ENCODE assay signal across 12 cellular contexts in genomic region chr11:117825538-117826359, GRCh38. TPM values are rescaled to one million over a fixed set of nuclear protein-coding genes. Genes with fewer than 3 reads are reported as not detected.
DNase-seq lines count a peak whose midpoint lies in the region; ATAC-seq and TF ChIP-seq lines count a peak whose summit lies in the region.
"Had no signal": no experiment of that assay in that cellular context is flagged by ENCODE, and none has a peak within 500 bp of the region (broad histone marks: within the 10 kb centered on the region; RNA-seq: fewer than 3 reads in every experiment).

No MANE protein-coding gene starts in this region.

- H3K4me3 ChIP-seq in liver (ENCODE audit: low read depth in 1 of 3, low read length in 3 of 3) (no peak overlapping the region), transverse colon (no peak overlapping the region)
- H3K4me3 ChIP-seq: neural progenitor cell had no signal

- H3K27me3 Mint-ChIP-seq in activated naive CD4-positive, alpha-beta T cell treated with anti-CD3 and anti-CD28 coated beads for 36 hours (ENCODE audit: low read depth): no peaks in the 10 kb centered on the region
- peaks cover 2% of the 10 kb centered on the region; the same call in 1 of the 2 replicates for H3K27me3 Mint-ChIP-seq in WTC11 (ENCODE audit: low read depth)

- intact Hi-C loops in activated naive CD4-positive, alpha-beta T cell treated with anti-CD3 and anti-CD28 coated beads for 36 hours (cut with micrococcal nuclease): no loop called here
- intact Hi-C loops in transverse colon (cut with DNase I; ENCODE audit: low total_unique reads): no loop called here

- H3K4me1 ChIP-seq in liver (ENCODE audit: control insufficient read depth in 4 of 4, insufficient read depth in 4 of 4, low read length in 3 of 4): peaks cover 0 to 16% (median 4%) of the 10 kb centered on the region in 4 donors
- peaks cover 4 to 38% (median 6%) of the 10 kb centered on the region in 4 donors for H3K4me1 ChIP-seq in transverse colon
- H3K4me1 ChIP-seq: neural progenitor cell had no signal

- no peak for TF ChIP-seq EP300 in transverse colon (IDR thresholded peaks at IDR 0.05; ENCODE audit: low read depth)

- H3K36me3 ChIP-seq in liver (ENCODE audit: control insufficient read depth in 4 of 4, insufficient read depth in 3 of 4, low read depth in 1 of 4, low read length in 3 of 4): no peaks in the 10 kb centered on the region
- no peaks in the 10 kb centered on the region for H3K36me3 ChIP-seq in transverse colon
- H3K36me3 ChIP-seq: neural progenitor cell had no signal

- POLR2A ChIA-PET in WTC11 (lab: Charles Lee): no interaction called here

- TF ChIP-seq POLR2A in transverse colon (IDR thresholded peaks at IDR 0.05): no peak

- no peak overlapping the region for H3K4me3 Mint-ChIP-seq in activated naive CD4-positive, alpha-beta T cell treated with anti-CD3 and anti-CD28 coated beads for 36 hours
- H3K4me3 Mint-ChIP-seq in WTC11: no peak overlapping the region
- H3K4me3 Mint-ChIP-seq: neural progenitor cell had no signal

- 76% methylated on average over 14 of the region's 14 CpGs for WGBS in liver
- 75 to 91% methylated on average over 8 to 14 of the region's 14 CpGs for WGBS in transverse colon (ENCODE audit: low coverage in 1 of 2), 2 donors

- CTCF ChIA-PET in activated naive CD4-positive, alpha-beta T cell treated with anti-CD3 and anti-CD28 coated beads for 36 hours (lab: Charles Lee): interaction anchor here (3.6 to 13.2 kb wide), 3 partner anchors 20 to 227 kb away, joined by 30 to 258 read pairs (median 69); no protein-coding TSS in a partner anchor
- CTCF ChIA-PET in WTC11 (lab: Charles Lee): interaction anchor here (13.0 kb wide), 1 partner anchor 121 kb away, joined by 336 read pairs; no protein-coding TSS in a partner anchor

- H3K27me3 ChIP-seq in liver (ENCODE audit: control insufficient read depth in 4 of 4, insufficient read depth in 4 of 4, low read length in 3 of 4): no peaks in the 10 kb centered on the region
- H3K27me3 ChIP-seq in transverse colon: no peaks in the 10 kb centered on the region
- H3K27me3 ChIP-seq: neural progenitor cell had no signal

- TF ChIP-seq CTCF in WTC11 (IDR thresholded peaks at IDR 0.05) (no peak), liver (IDR thresholded peaks at IDR 0.05; ENCODE audit: low read depth, low read length, missing input control) (no peak), transverse colon (IDR thresholded peaks at IDR 0.05) (no peak)

- peak; percentile 6 for DNase-seq in activated naive CD4-positive, alpha-beta T cell treated with anti-CD3 and anti-CD28 coated beads for 36 hours
- no peak for DNase-seq in activated naive CD4-positive, alpha-beta T cell treated with Interleukin-2 at 50 U/mL for 16 hours
- peak; percentile 3 for DNase-seq in WTC11 (ENCODE audit: low spot score)
- peak; percentile 3 for DNase-seq in transverse colon
- DNase-seq in NCI-H2227 treated with DMSO at 0.1 percent for 48 hours (lab: John Stamatoyannopoulos, UW): no peak
- no peak for DNase-seq in NCI-H2196 (lab: John Stamatoyannopoulos, UW; ENCODE audit: unreplicated experiment)
- DNase-seq: amygdala had no signal

- H3K9me3 ChIP-seq in liver (ENCODE audit: control insufficient read depth in 4 of 4, low read length in 3 of 4): no peaks in the 10 kb centered on the region
- no peaks in the 10 kb centered on the region for H3K9me3 ChIP-seq in transverse colon

- H3K4me1 Mint-ChIP-seq in activated naive CD4-positive, alpha-beta T cell treated with anti-CD3 and anti-CD28 coated beads for 36 hours (ENCODE audit: low read depth): peaks cover 60% of the 10 kb centered on the region
- H3K4me1 Mint-ChIP-seq in WTC11: peaks cover 34% of the 10 kb centered on the region

- in situ Hi-C loops in transverse colon (cut with MboI; ENCODE audit: low pct_ligation_motif_present in 1 of 4, low pct_unique_long_range_greater_than_20kb in 1 of 4, low sequenced_read_pairs in 3 of 4): no loop called here

- ATAC-seq in WTC11 (no peak), GM21367 (IDR thresholded peaks at IDR 0.05; ENCODE audit: unreplicated experiment) (no peak)

- no peak overlapping the region for H3K27ac Mint-ChIP-seq in activated naive CD4-positive, alpha-beta T cell treated with anti-CD3 and anti-CD28 coated beads for 36 hours
- H3K27ac Mint-ChIP-seq in WTC11: no peak overlapping the region
- H3K27ac Mint-ChIP-seq: neural progenitor cell had no signal

- H3K27ac ChIP-seq in liver (ENCODE audit: low read depth in 1 of 2, low read length in 2 of 2) (peak overlapping the region; percentile 2 to 74), transverse colon (peak overlapping the region; percentile 7 to 72 (median 64))
- H3K27ac ChIP-seq: neural progenitor cell, RWPE1 had no signal

- TF ChIP-seq RAD21 in liver (IDR thresholded peaks at IDR 0.05): no peak

- no peak overlapping the region for H3K9ac ChIP-seq in liver (ENCODE audit: low read depth in 1 of 2, low read length in 2 of 2)
- H3K9ac ChIP-seq: neural progenitor cell had no signal

- no peaks in the 10 kb centered on the region for H3K36me3 Mint-ChIP-seq in activated naive CD4-positive, alpha-beta T cell treated with anti-CD3 and anti-CD28 coated beads for 36 hours (ENCODE audit: low read depth)
- no peaks in the 10 kb centered on the region for H3K36me3 Mint-ChIP-seq in WTC11
- H3K36me3 Mint-ChIP-seq: neural progenitor cell had no signal

- no peaks in the 10 kb centered on the region for H3K9me3 Mint-ChIP-seq in activated naive CD4-positive, alpha-beta T cell treated with anti-CD3 and anti-CD28 coated beads for 36 hours
- no peaks in the 10 kb centered on the region for H3K9me3 Mint-ChIP-seq in WTC11
- H3K9me3 Mint-ChIP-seq: neural progenitor cell had no signal

TF ChIP-seq in WTC11, 78 proteins besides CTCF, POLR2A, EP300 and RAD21:
- TF ChIP-seq GTF2I (CRISPR knock-in tag; conservative IDR thresholded peaks at IDR 0.05): 0 out of 2 replicates have a peak, but pooled peaks have one; percentile 20
- TF ChIP-seq, protein P1, sequence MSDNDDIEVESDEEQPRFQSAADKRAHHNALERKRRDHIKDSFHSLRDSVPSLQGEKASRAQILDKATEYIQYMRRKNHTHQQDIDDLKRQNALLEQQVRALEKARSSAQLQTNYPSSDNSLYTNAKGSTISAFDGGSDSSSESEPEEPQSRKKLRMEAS (CRISPR knock-in tag; IDR thresholded peaks at IDR 0.05): no peak
TF ChIP-seq in WTC11: peak in this region for 1.

TF ChIP-seq in liver, 16 proteins besides CTCF, POLR2A, EP300 and RAD21:
- TF ChIP-seq RXRA (IDR thresholded peaks at IDR 0.05): no peak
- TF ChIP-seq, protein P2, sequence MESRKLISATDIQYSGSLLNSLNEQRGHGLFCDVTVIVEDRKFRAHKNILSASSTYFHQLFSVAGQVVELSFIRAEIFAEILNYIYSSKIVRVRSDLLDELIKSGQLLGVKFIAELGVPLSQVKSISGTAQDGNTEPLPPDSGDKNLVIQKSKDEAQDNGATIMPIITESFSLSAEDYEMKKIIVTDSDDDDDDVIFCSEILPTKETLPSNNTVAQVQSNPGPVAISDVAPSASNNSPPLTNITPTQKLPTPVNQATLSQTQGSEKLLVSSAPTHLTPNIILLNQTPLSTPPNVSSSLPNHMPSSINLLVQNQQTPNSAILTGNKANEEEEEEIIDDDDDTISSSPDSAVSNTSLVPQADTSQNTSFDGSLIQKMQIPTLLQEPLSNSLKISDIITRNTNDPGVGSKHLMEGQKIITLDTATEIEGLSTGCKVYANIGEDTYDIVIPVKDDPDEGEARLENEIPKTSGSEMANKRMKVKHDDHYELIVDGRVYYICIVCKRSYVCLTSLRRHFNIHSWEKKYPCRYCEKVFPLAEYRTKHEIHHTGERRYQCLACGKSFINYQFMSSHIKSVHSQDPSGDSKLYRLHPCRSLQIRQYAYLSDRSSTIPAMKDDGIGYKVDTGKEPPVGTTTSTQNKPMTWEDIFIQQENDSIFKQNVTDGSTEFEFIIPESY (IDR thresholded peaks at IDR 0.05): no peak
- TF ChIP-seq, protein P1 (IDR thresholded peaks at IDR 0.05): no peak
- no peak for TF ChIP-seq FOXA1 (IDR thresholded peaks at IDR 0.05)

RNA-seq across cellular contexts. Expression of gene FXYD2, which starts 1.2 kb away (rescaled TPM):
- total RNA-seq in activated naive CD4-positive, alpha-beta T cell treated with anti-CD3 and anti-CD28 coated beads for 36 hours: 1 to 10 TPM in 1 of 2 experiments, not detected in 1; 1.1 TPM
- total RNA-seq in WTC11 (2021) (1.4 to 2.1 TPM (median 1.6 TPM) in 3 replicates), liver (10 to 100 TPM; 22.9 to 60.6 TPM), transverse colon (1 to 10 TPM in 2 of 4 donors, under 1 TPM in 1, not detected in 1; 0.64 to 1.2 (median 1.1) TPM)
- 100 to 1,000 TPM in 1 of 2 donors, 10 to 100 TPM in 1; 20.2 to 105 TPM for polyA plus RNA-seq in liver
- total RNA-seq: M059J had no signal

RNA-seq across cellular contexts. Expression of gene DSCAML1, which starts 28.7 kb away (rescaled TPM):
- total RNA-seq in activated naive CD4-positive, alpha-beta T cell treated with anti-CD3 and anti-CD28 coated beads for 36 hours: under 1 TPM; 0.17 to 0.30 TPM
- 0.25 to 0.90 TPM (median 0.82 TPM) in 3 replicates for total RNA-seq in WTC11 (2021)
- total RNA-seq in liver: under 1 TPM; 0.23 to 0.42 TPM
- under 1 TPM; 0.07 to 0.17 TPM for polyA plus RNA-seq in liver
- total RNA-seq in transverse colon: 1 to 10 TPM; 2.9 to 5.8 (median 3.3) TPM
- total RNA-seq: M059J had no signal

RNA-seq across cellular contexts. Expression of gene FXYD6, which starts 50.7 kb away (rescaled TPM):
- not detected for total RNA-seq in activated naive CD4-positive, alpha-beta T cell treated with anti-CD3 and anti-CD28 coated beads for 36 hours
- total RNA-seq in WTC11 (2021) (26.2 to 31.6 TPM (median 30.1 TPM) in 3 replicates), liver (1 to 10 TPM; 4.7 to 6.5 TPM), transverse colon (10 to 100 TPM; 29.2 to 62.5 (median 46.0) TPM)
- polyA plus RNA-seq in liver: 10 to 100 TPM; 18.1 to 22.5 TPM

Comparison
In these comparisons a context has a peak if more than half of its experiments do, and no peak if none do; other contexts are left out.
1. DNase-seq: peak in activated naive CD4-positive, alpha-beta T cell treated with anti-CD3 and anti-CD28 coated beads for 36 hours (single experiment), WTC11 (single experiment) and transverse colon (single experiment); none in activated naive CD4-positive, alpha-beta T cell treated with Interleukin-2 at 50 U/mL for 16 hours (single experiment), NCI-H2227 treated with DMSO at 0.1 percent for 48 hours (single experiment) and NCI-H2196 (single experiment).
2. RNA of gene FXYD6, which starts 50.7 kb away (total RNA-seq): 29.2 to 62.5 TPM in transverse colon, 26.2 to 31.6 TPM in WTC11 and 4.7 to 6.5 TPM in liver; not detected in activated naive CD4-positive, alpha-beta T cell treated with anti-CD3 and anti-CD28 coated beads for 36 hours; every median in the first group is over 4 times any median in the second.